Comparison of ENCODE assay signal across 8 cellular contexts in genomic region chr19:34336781-34337271, GRCh38. TPM values are rescaled to one million over a fixed set of nuclear protein-coding genes. Genes with fewer than 3 reads are reported as not detected.
DNase-seq lines count a peak whose midpoint lies in the region; ATAC-seq, FAIRE-seq and TF ChIP-seq lines count a peak whose summit lies in the region.

No MANE protein-coding gene starts in this region.

- H4K20me1 ChIP-seq in keratinocyte (ENCODE audit: control insufficient read depth, extremely low read depth, insufficient read depth, low read length): no peaks in the 10 kb centered on the region

- H2AFZ ChIP-seq in keratinocyte (ENCODE audit: control insufficient read depth, low read length): no peak overlapping the region

- H3K9me1 ChIP-seq in keratinocyte (ENCODE audit: control insufficient read depth, extremely low read depth, insufficient read depth, low read length): no peaks in the 10 kb centered on the region

- no peaks in the 10 kb centered on the region for H3K9me3 Mint-ChIP-seq in activated naive CD4-positive, alpha-beta T cell treated with anti-CD3 and anti-CD28 coated beads, Interleukin-2, amount 50 U/mL, for 72 hours

- TF ChIP-seq POLR2A in heart left ventricle (IDR thresholded peaks at IDR 0.05) (no peak), testis (IDR thresholded peaks at IDR 0.05) (no peak), GM18505 (IDR thresholded peaks at IDR 0.05; ENCODE audit: borderline replicate concordance, extremely low read depth, insufficient read depth, insufficient read length) (no peak)

- no peak overlapping the region for H3K4me2 ChIP-seq in keratinocyte (ENCODE audit: control insufficient read depth, extremely low read depth, insufficient read depth, low read depth, low read length)

- WGBS in heart left ventricle, 4 donors: 11 to 23% (median 17%) methylated on average over 1 of the region's 1 CpG
- WGBS in right cardiac atrium: 10% methylated on average over 1 of the region's 1 CpG
- 21 to 33% methylated on average over 1 of the region's 1 CpG for WGBS in testis, 2 donors

- no peak overlapping the region for H3K4me3 ChIP-seq in heart left ventricle
- no peak overlapping the region for H3K4me3 ChIP-seq in right cardiac atrium (ENCODE audit: low read length)
- no peak overlapping the region for H3K4me3 ChIP-seq in keratinocyte (ENCODE audit: control insufficient read depth in 2 of 3, extremely low read depth in 1 of 3, insufficient read depth in 2 of 3, low read depth in 1 of 3, low read length in 3 of 3)
- no peak overlapping the region for H3K4me3 ChIP-seq in testis

- peaks cover 0 to 35% (median 15%) of the 10 kb centered on the region in 12 donors for H3K4me1 ChIP-seq in heart left ventricle
- no peaks in the 10 kb centered on the region for H3K4me1 ChIP-seq in right cardiac atrium (ENCODE audit: control insufficient read depth, insufficient read depth, low read length)
- no peaks in the 10 kb centered on the region for H3K4me1 ChIP-seq in keratinocyte (ENCODE audit: control insufficient read depth, extremely low read depth, insufficient read depth, low read length)
- H3K4me1 ChIP-seq in testis: peaks cover 6% of the 10 kb centered on the region

- H3K36me3 Mint-ChIP-seq in activated naive CD4-positive, alpha-beta T cell treated with anti-CD3 and anti-CD28 coated beads, Interleukin-2, amount 50 U/mL, for 72 hours: peaks cover 4 to 5% of the 10 kb centered on the region in 2 donors

- H3K79me2 ChIP-seq in keratinocyte (ENCODE audit: control insufficient read depth, insufficient read depth, low read length): no peaks in the 10 kb centered on the region

- dilution Hi-C loops in keratinocyte (cut with MboI; ENCODE audit: extremely low pct_ligation_motif_present, low sequenced_read_pairs): no loop called here

- peak overlapping the region in 3 of 12 donors; percentile 2 to 12 (median 10) for H3K27ac ChIP-seq in heart left ventricle
- H3K27ac ChIP-seq in right cardiac atrium (ENCODE audit: low read length): no peak overlapping the region
- H3K27ac ChIP-seq in keratinocyte (ENCODE audit: control insufficient read depth, insufficient read depth, low read length): no peak overlapping the region
- peak overlapping the region in 1 of 2 donors; percentile 33 for H3K27ac ChIP-seq in testis

- peak; percentile 53 to 78 (median 66) for TF ChIP-seq CTCF in heart left ventricle (IDR thresholded peaks at IDR 0.05)
- peak; percentile 24 to 52 (median 50) for TF ChIP-seq CTCF in keratinocyte (optimal IDR thresholded peaks at IDR 0.05 in 1 of 3, IDR thresholded peaks at IDR 0.05 in 1 of 3, conservative IDR thresholded peaks at IDR 0.05 in 1 of 3; ENCODE audit: extremely low read depth in 1 of 3, insufficient read depth in 2 of 3, low read length in 3 of 3)
- peak; percentile 48 to 71 (median 62) for TF ChIP-seq CTCF in testis (IDR thresholded peaks at IDR 0.05)

- FAIRE-seq in keratinocyte (lab: Jason Lieb, UNC): peak; percentile 41

- no peak for ATAC-seq in heart left ventricle
- no peak for ATAC-seq in right cardiac atrium
- peak; percentile 50 to 66 for ATAC-seq in activated naive CD4-positive, alpha-beta T cell treated with anti-CD3 and anti-CD28 coated beads, Interleukin-2, amount 50 U/mL, for 72 hours
- ATAC-seq in GM18505 (IDR thresholded peaks at IDR 0.05; ENCODE audit: unreplicated experiment): no peak
- ATAC-seq in GM19397 (IDR thresholded peaks at IDR 0.05; ENCODE audit: unreplicated experiment): no peak

- DNase-seq in heart left ventricle (no peak), right cardiac atrium (no peak), NCI-H2171 (lab: John Stamatoyannopoulos, UW) (peak; percentile 18), keratinocyte (ENCODE audit: low read depth, low spot score) (no peak), testis (peak; percentile 31)
- peak in 1 of 2 donors; percentile 43 for DNase-seq in activated naive CD4-positive, alpha-beta T cell treated with anti-CD3 and anti-CD28 coated beads, Interleukin-2, amount 50 U/mL, for 72 hours (ENCODE audit: low spot score in 2 of 2)

- no peak overlapping the region for H3K9ac ChIP-seq in keratinocyte (ENCODE audit: control insufficient read depth, extremely low read depth, insufficient read depth, low read length)

- peaks cover 2 to 94% (median 71%) of the 10 kb centered on the region in 9 donors for H3K36me3 ChIP-seq in heart left ventricle
- H3K36me3 ChIP-seq in keratinocyte (ENCODE audit: control insufficient read depth in 2 of 2, extremely low read depth in 1 of 2, insufficient read depth in 2 of 2, low read length in 2 of 2): peaks cover 17 to 26% of the 10 kb centered on the region in 2 experiments
- H3K36me3 ChIP-seq in testis (ENCODE audit: low read depth, missing control alignments): no peaks in the 10 kb centered on the region

- H3K27me3 ChIP-seq in heart left ventricle (no peaks in the 10 kb centered on the region), right cardiac atrium (ENCODE audit: control insufficient read depth, insufficient read depth) (no peaks in the 10 kb centered on the region), keratinocyte (ENCODE audit: control insufficient read depth, extremely low read depth, insufficient read depth, low read length) (no peaks in the 10 kb centered on the region), testis (no peaks in the 10 kb centered on the region)

- no peak overlapping the region for H3K27ac Mint-ChIP-seq in activated naive CD4-positive, alpha-beta T cell treated with anti-CD3 and anti-CD28 coated beads, Interleukin-2, amount 50 U/mL, for 72 hours

- H3K9me3 ChIP-seq in heart left ventricle (no peaks in the 10 kb centered on the region), right cardiac atrium (ENCODE audit: control insufficient read depth, low read length) (no peaks in the 10 kb centered on the region), keratinocyte (ENCODE audit: control insufficient read depth, low read depth, low read length) (no peaks in the 10 kb centered on the region), testis (no peaks in the 10 kb centered on the region)

- intact Hi-C loops in heart left ventricle (cut with DNase I) (loop anchor here in 8 of 10 donors (2.0 to 10.0 kb wide), 5 partner anchors 72 to 85 kb away; partner anchors contain the start of gene GARRE1 (in 4 of the 8)), right cardiac atrium (cut with DNase I) (loop anchor here in 1 of 4 donors (10.0 kb wide), 1 partner anchor 52 kb away; no protein-coding TSS in a partner anchor), testis (cut with DNase I; ENCODE audit: low total_unique reads) (no loop called here)

RNA-seq across cellular contexts. Expression of gene GPI, which starts 28.2 kb away (rescaled TPM):
- 100 to 1,000 TPM; 359 to 764 (median 549) TPM for total RNA-seq in heart left ventricle
- 100 to 1,000 TPM; 233 to 284 TPM for polyA plus RNA-seq in heart left ventricle
- total RNA-seq in right cardiac atrium: 100 to 1,000 TPM; 362 to 456 (median 404) TPM
- 285 TPM for polyA plus RNA-seq in right cardiac atrium
- total RNA-seq in activated naive CD4-positive, alpha-beta T cell treated with anti-CD3 and anti-CD28 coated beads, Interleukin-2, amount 50 U/mL, for 72 hours: 100 to 1,000 TPM; 359 to 904 TPM
- polyA plus RNA-seq in keratinocyte: 59.9 to 244 TPM (median 123 TPM) in 3 replicates
- 105 TPM for polyA plus RNA-seq in keratinocyte (2011; ENCODE audit: low read depth)
- 143 and 202 TPM in 2 replicates for polyA plus RNA-seq in keratinocyte (2011; cell fraction: cytosol; rRNA removed)
- 131 and 136 TPM in 2 replicates for polyA plus RNA-seq in keratinocyte (2011; cell fraction: nucleus; rRNA removed)
- polyA plus RNA-seq in keratinocyte (2012; ENCODE audit: low replicate concordance): 149 and 264 TPM in 2 replicates
- polyA minus RNA-seq in keratinocyte: 202 to 525 TPM (median 238 TPM) in 3 replicates
- 274 TPM for polyA minus RNA-seq in keratinocyte (2011; cell fraction: cytosol; rRNA and poly(A)+ RNA removed)
- polyA minus RNA-seq in keratinocyte (2011; cell fraction: nucleus; rRNA and poly(A)+ RNA removed): 117 and 148 TPM in 2 replicates
- 100 to 1,000 TPM; 109 to 198 TPM for total RNA-seq in testis
- 198 TPM for polyA plus RNA-seq in testis (ENCODE audit: insufficient read depth, low read depth, low replicate concordance)

Comparison
In these comparisons a context has a peak if more than half of its experiments do, and no peak if none do; other contexts are left out.
1. ATAC-seq: peak in activated naive CD4-positive, alpha-beta T cell treated with anti-CD3 and anti-CD28 coated beads, Interleukin-2, amount 50 U/mL, for 72 hours (2 of 2); none in heart left ventricle (0 of 4), right cardiac atrium (0 of 2), GM18505 (single experiment) and GM19397 (single experiment).
2. DNase-seq: peak in NCI-H2171 (single experiment) and testis (single experiment); none in heart left ventricle (0 of 5), right cardiac atrium (0 of 3) and keratinocyte (single experiment).
3. Peak in every context shown above with its lines, with median percentiles within 50 percentile points of each other: CTCF ChIP-seq.